ENCODE assay signal across 8 cellular contexts in genomic region chr18:58493516-58494253, GRCh38.
DNase-seq lines count a peak whose midpoint lies in the region; ATAC-seq and TF ChIP-seq lines count a peak whose summit lies in the region.

No MANE protein-coding gene starts in this region.

- H3K4me1 Mint-ChIP-seq in CD4-positive, alpha-beta memory T cell = peaks cover 4 to 15% (median 5%) of the 10 kb centered on the region in 4 donors

- no peak overlapping the region for H3K27ac ChIP-seq in CD4-positive, alpha-beta memory T cell (ENCODE audit: low read depth, low read length)

- no peak overlapping the region for H3K4me3 ChIP-seq in CD4-positive, alpha-beta memory T cell (ENCODE audit: low read length in 2 of 2)
- peak overlapping the region; percentile 47 for H3K4me3 ChIP-seq in fibroblast of the aortic adventitia (ENCODE audit: low read depth, low read length)

- H3K36me3 Mint-ChIP-seq in CD4-positive, alpha-beta memory T cell = no peaks in the 10 kb centered on the region

- no peaks in the 10 kb centered on the region for H3K9me3 ChIP-seq in CD4-positive, alpha-beta memory T cell (ENCODE audit: control insufficient read depth in 1 of 2, low read length in 2 of 2)

- ATAC-seq in GM21423 (IDR thresholded peaks at IDR 0.05; ENCODE audit: unreplicated experiment) = peak; percentile 48

- H3K27me3 ChIP-seq in CD4-positive, alpha-beta memory T cell (ENCODE audit: insufficient read depth, low read length) = no peaks in the 10 kb centered on the region

- peak; percentile 84 for TF ChIP-seq CTCF in fibroblast of the aortic adventitia (IDR thresholded peaks at IDR 0.05; ENCODE audit: insufficient read depth, low read length)

- H3K27me3 Mint-ChIP-seq in CD4-positive, alpha-beta memory T cell = peaks cover 22% of the 10 kb centered on the region in 2 donors

- peak overlapping the region in 2 of 7 donors; percentile 23 to 32 for H3K27ac Mint-ChIP-seq in CD4-positive, alpha-beta memory T cell

- CTCF ChIA-PET in CD4-positive, alpha-beta memory T cell (lab: Charles Lee; ENCODE audit: partially characterized antibody) = interaction anchor here (0.9 to 4.6 kb wide), 6 partner anchors 11 to 271 kb away, joined by 3 to 25 read pairs (median 4); no protein-coding TSS in a partner anchor

- H3K4me3 Mint-ChIP-seq in CD4-positive, alpha-beta memory T cell = peak overlapping the region in 3 of 8 donors; percentile 8 to 23 (median 21)

- DNase-seq in CD4-positive, alpha-beta memory T cell = peak; percentile 60 to 73 (median 62)
- DNase-seq in LHCN-M2 (ENCODE audit: low read depth) = peak; percentile 65
- DNase-seq in RPMI7951 (ENCODE audit: low read depth) = peak; percentile 69
- peak; percentile 27 to 51 for DNase-seq in activated T-helper 1 cell treated with anti-CD3 and anti-CD28 coated beads, Interleukin-2, amount 50 U/mL, for 16 hours (ENCODE audit: low read depth in 1 of 2, low spot score in 1 of 2)
- DNase-seq in fibroblast of the aortic adventitia (ENCODE audit: low read depth) = peak; percentile 89
- DNase-seq in nucleus accumbens (lab: John Stamatoyannopoulos, UW) = peak in 53 of 56 donors; percentile 3 to 88 (median 54)
- DNase-seq in stromal cell of bone marrow (ENCODE audit: low read depth) = peak; percentile 86

- intact Hi-C loops in CD4-positive, alpha-beta memory T cell (cut with micrococcal nuclease) = loop anchor here (1.0 to 10.0 kb wide), 4 partner anchors 178 to 451 kb away; partner anchors contain the start of genes MALT1 and NEDD4L

- no peaks in the 10 kb centered on the region for H3K36me3 ChIP-seq in CD4-positive, alpha-beta memory T cell (ENCODE audit: insufficient read depth, low read length)

- peaks cover 7% of the 10 kb centered on the region for H3K4me1 ChIP-seq in CD4-positive, alpha-beta memory T cell (ENCODE audit: insufficient read depth, low read length)

- H3K9me3 Mint-ChIP-seq in CD4-positive, alpha-beta memory T cell = no peaks in the 10 kb centered on the region

- POLR2A ChIA-PET in CD4-positive, alpha-beta memory T cell (lab: Charles Lee; ENCODE audit: partially characterized antibody) = no interaction called here

Comparison
In these comparisons a context has a peak if more than half of its experiments do, and no peak if none do; other contexts are left out.
1. DNase-seq: peak in every context shown above with its lines; median percentile 89 in fibroblast of the aortic adventitia; 86 in stromal cell of bone marrow; 69 in RPMI7951; 65 in LHCN-M2; 62 in CD4-positive, alpha-beta memory T cell; 54 in nucleus accumbens; 39 in activated T-helper 1 cell treated with anti-CD3 and anti-CD28 coated beads, Interleukin-2, amount 50 U/mL, for 16 hours.